ENCODE assay signal across 24 cellular contexts in the genomic region with DNA sequence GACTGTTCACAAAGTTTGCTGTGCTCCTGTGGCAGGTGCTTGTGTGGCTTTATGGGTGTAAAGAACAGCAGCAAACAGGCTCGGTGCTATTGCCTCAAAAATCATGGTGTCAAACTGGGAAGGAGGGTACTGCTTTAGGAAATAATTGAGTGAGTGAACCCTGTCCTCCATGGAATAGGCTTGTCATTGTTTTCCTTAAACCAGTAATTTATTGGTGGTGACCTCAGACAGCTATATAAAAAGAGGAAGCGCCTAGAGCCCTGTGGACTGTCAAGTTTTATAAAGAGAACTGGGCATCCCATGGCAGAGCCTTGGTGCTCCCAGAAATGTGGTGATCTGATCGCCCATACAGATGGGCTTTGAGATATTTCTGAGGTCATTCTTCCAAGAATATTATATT. TPM values are rescaled to one million over a fixed set of nuclear protein-coding genes. Genes with fewer than 3 reads are reported as not detected.
DNase-seq lines count a peak whose midpoint lies in the region; ATAC-seq lines count a peak whose summit lies in the region.
"Had no signal": no experiment of that assay in that cellular context is flagged by ENCODE, and none has a peak within 500 bp of the region (broad histone marks: within the 10 kb centered on the region; RNA-seq: fewer than 3 reads in every experiment).

No MANE protein-coding gene starts in this region.

- H3K27me3 Mint-ChIP-seq in CD4-positive, alpha-beta memory T cell: no peaks in the 10 kb centered on the region
- H3K27me3 Mint-ChIP-seq in T-cell (no peaks in the 10 kb centered on the region), naive B cell (peaks cover 0 to 4% (median 0%) of the 10 kb centered on the region in 3 donors)
- peaks cover 5% of the 10 kb centered on the region for H3K27me3 Mint-ChIP-seq in activated CD4-positive, alpha-beta memory T cell treated with anti-CD3 and anti-CD28 coated beads for 36 hours

- no peaks in the 10 kb centered on the region for H3K9me3 ChIP-seq in CD4-positive, alpha-beta memory T cell (ENCODE audit: control insufficient read depth in 1 of 2, low read length in 2 of 2)
- H3K9me3 ChIP-seq in KOPT-K1 (ENCODE audit: insufficient read depth, low read length, poor library complexity, severe bottlenecking): no peaks in the 10 kb centered on the region
- H3K9me3 ChIP-seq: adrenal gland, BE2C, heart left ventricle had no signal

- H3K4me3 Mint-ChIP-seq in CD4-positive, alpha-beta memory T cell: peak overlapping the region in 5 of 8 donors; percentile 22 to 74 (median 55)
- H3K4me3 Mint-ChIP-seq in T-cell (peak overlapping the region in 2 of 3 donors; percentile 17 to 69), naive B cell (peak overlapping the region; percentile 17 to 87 (median 70))
- H3K4me3 Mint-ChIP-seq in activated CD4-positive, alpha-beta memory T cell treated with anti-CD3 and anti-CD28 coated beads for 36 hours: no peak overlapping the region
- H3K4me3 Mint-ChIP-seq: activated T-cell treated with anti-CD3 and anti-CD28 coated beads, Interleukin-2, amount 50 U/mL, for 4 hours; H9; neural progenitor cell had no signal

- H3K36me3 Mint-ChIP-seq in CD4-positive, alpha-beta memory T cell: peaks cover 0 to 14% of the 10 kb centered on the region in 2 donors
- H3K36me3 Mint-ChIP-seq in T-cell (peaks cover 3% of the 10 kb centered on the region), naive B cell (peaks cover 0 to 5% of the 10 kb centered on the region in 2 donors)
- peaks cover 3% of the 10 kb centered on the region for H3K36me3 Mint-ChIP-seq in activated CD4-positive, alpha-beta memory T cell treated with anti-CD3 and anti-CD28 coated beads for 36 hours
- H3K36me3 Mint-ChIP-seq: neural progenitor cell had no signal

- ATAC-seq in T-cell (replicated peaks in 1 of 4) (no peak), naive B cell (ENCODE audit: low read depth in 2 of 2) (no peak), GM19328 (IDR thresholded peaks at IDR 0.05; ENCODE audit: unreplicated experiment) (no peak), GM18873 (IDR thresholded peaks at IDR 0.05; ENCODE audit: low FRiP score, unreplicated experiment) (no peak)
- ATAC-seq: activated T-cell treated with anti-CD3 and anti-CD28 coated beads, Interleukin-2, amount 50 U/mL, for 4 hours; heart left ventricle; PC-3; stimulated activated naive CD8-positive, alpha-beta T cell treated with anti-CD3 and anti-CD28 coated beads, Interleukin-15, Interleukin-2, amounts not matched to agents 100 U/mL and 50 U/mL, for 24 hours had no signal

- POLR2A ChIA-PET in CD4-positive, alpha-beta memory T cell (lab: Charles Lee; ENCODE audit: partially characterized antibody): interaction anchor here (4.5 kb wide), 1 partner anchor 12 kb away, joined by 94 read pairs; no protein-coding TSS in a partner anchor
- POLR2A ChIA-PET in T-cell (lab: Charles Lee): interaction anchor here (0.9 to 4.7 kb wide), 2 partner anchors 13 to 20 kb away, joined by 3 to 64 read pairs; no protein-coding TSS in a partner anchor
- POLR2A ChIA-PET in activated CD4-positive, alpha-beta memory T cell treated with anti-CD3 and anti-CD28 coated beads for 36 hours (lab: Charles Lee): no interaction called here

- peaks cover 0 to 5% (median 1%) of the 10 kb centered on the region in 8 donors for H3K9me3 Mint-ChIP-seq in CD4-positive, alpha-beta memory T cell
- H3K9me3 Mint-ChIP-seq in T-cell (no peaks in the 10 kb centered on the region), naive B cell (peaks cover 0 to 4% (median 2%) of the 10 kb centered on the region in 7 donors)
- H3K9me3 Mint-ChIP-seq in activated CD4-positive, alpha-beta memory T cell treated with anti-CD3 and anti-CD28 coated beads for 36 hours: no peaks in the 10 kb centered on the region
- H3K9me3 Mint-ChIP-seq: activated T-cell treated with anti-CD3 and anti-CD28 coated beads, Interleukin-2, amount 50 U/mL, for 4 hours; H9; neural progenitor cell had no signal

- peaks cover 39 to 98% (median 63%) of the 10 kb centered on the region in 4 donors for H3K4me1 Mint-ChIP-seq in CD4-positive, alpha-beta memory T cell
- H3K4me1 Mint-ChIP-seq in T-cell: peaks cover 83 to 87% (median 84%) of the 10 kb centered on the region in 3 donors
- peaks cover 70 to 82% (median 80%) of the 10 kb centered on the region in 3 donors for H3K4me1 Mint-ChIP-seq in naive B cell
- peaks cover 65% of the 10 kb centered on the region for H3K4me1 Mint-ChIP-seq in activated CD4-positive, alpha-beta memory T cell treated with anti-CD3 and anti-CD28 coated beads for 36 hours (ENCODE audit: low read depth)

- H3K4me3 ChIP-seq in CD4-positive, alpha-beta memory T cell (ENCODE audit: low read length in 2 of 2): no peak overlapping the region
- H3K4me3 ChIP-seq: adrenal gland, heart left ventricle, neural progenitor cell had no signal

- no peak for DNase-seq in CD4-positive, alpha-beta memory T cell
- DNase-seq in T-cell: no peak
- no peak for DNase-seq in naive B cell
- DNase-seq in activated CD4-positive, alpha-beta memory T cell treated with anti-CD3 and anti-CD28 coated beads for 36 hours: no peak
- DNase-seq in COLO829 (ENCODE audit: low spot score): no peak
- DNase-seq: activated CD4-positive, alpha-beta T cell treated with anti-CD3 and anti-CD28 coated beads, Interleukin-2, amount 50 U/mL, for 4 hours; activated T-cell treated with anti-CD3 and anti-CD28 coated beads, Interleukin-2, amount 50 U/mL, for 4 hours; adrenal gland; BE2C; DMS53; effector CD8-positive, alpha-beta T cell; H9; heart left ventricle; mammary epithelial cell; NCI-H1694 treated with DMSO at 0.1 percent for 48 hours; PC-3; stimulated activated naive CD8-positive, alpha-beta T cell treated with anti-CD3 and anti-CD28 coated beads, Interleukin-15, Interleukin-2, amounts not matched to agents 100 U/mL and 50 U/mL, for 24 hours; trophoblast cell had no signal

- H3K27ac Mint-ChIP-seq in CD4-positive, alpha-beta memory T cell: peak overlapping the region; percentile 58 to 99 (median 87)
- H3K27ac Mint-ChIP-seq in T-cell (peak overlapping the region; percentile 96 to 97), naive B cell (peak overlapping the region; percentile 92 to 100 (median 98))
- H3K27ac Mint-ChIP-seq in activated CD4-positive, alpha-beta memory T cell treated with anti-CD3 and anti-CD28 coated beads for 36 hours: no peak overlapping the region
- H3K27ac Mint-ChIP-seq: H9, neural progenitor cell had no signal

- H3K27ac ChIP-seq in CD4-positive, alpha-beta memory T cell (ENCODE audit: low read depth, low read length): no peak overlapping the region
- H3K27ac ChIP-seq in KOPT-K1 (ENCODE audit: low read depth, low read length, poor library complexity, severe bottlenecking): peak overlapping the region; percentile 18
- H3K27ac ChIP-seq: adrenal gland, heart left ventricle, neural progenitor cell had no signal

- intact Hi-C loops in CD4-positive, alpha-beta memory T cell (cut with micrococcal nuclease): no loop called here
- intact Hi-C loops in activated CD4-positive, alpha-beta memory T cell treated with anti-CD3 and anti-CD28 coated beads for 36 hours (cut with micrococcal nuclease): no loop called here

- CTCF ChIA-PET in CD4-positive, alpha-beta memory T cell (lab: Charles Lee; ENCODE audit: partially characterized antibody): interaction anchor here (1.2 to 2.6 kb wide), 2 partner anchors 14 to 205 kb away, joined by 3 to 9 read pairs; no protein-coding TSS in a partner anchor
- CTCF ChIA-PET in T-cell (lab: Charles Lee): interaction anchor here in 1 of 2 donors (0.7 to 1.0 kb wide), 2 partner anchors 10 to 116 kb away, joined by 3 to 5 read pairs; no protein-coding TSS in a partner anchor
- CTCF ChIA-PET in activated CD4-positive, alpha-beta memory T cell treated with anti-CD3 and anti-CD28 coated beads for 36 hours (lab: Charles Lee): interaction anchor here (0.9 to 1.5 kb wide), 3 partner anchors 11 to 255 kb away, joined by 4 to 7 read pairs (median 4); no protein-coding TSS in a partner anchor

- H3K27me3 ChIP-seq in CD4-positive, alpha-beta memory T cell (ENCODE audit: insufficient read depth, low read length): no peaks in the 10 kb centered on the region
- H3K27me3 ChIP-seq: adrenal gland, BE2C had no signal

- H3K4me1 ChIP-seq in CD4-positive, alpha-beta memory T cell (ENCODE audit: insufficient read depth, low read length): peaks cover 56% of the 10 kb centered on the region
- H3K4me1 ChIP-seq: BE2C had no signal

- H3K36me3 ChIP-seq in CD4-positive, alpha-beta memory T cell (ENCODE audit: insufficient read depth, low read length): no peaks in the 10 kb centered on the region
- H3K36me3 ChIP-seq in KOPT-K1 (ENCODE audit: insufficient read depth, low read length): no peaks in the 10 kb centered on the region
- H3K36me3 ChIP-seq: adrenal gland, BE2C, heart left ventricle, neural progenitor cell had no signal

RNA-seq across cellular contexts. Expression of a gene that starts 4.7 kb away (rescaled TPM):
- total RNA-seq in CD4-positive, alpha-beta memory T cell: 100 to 1,000 TPM; 306 to 308 TPM
- polyA plus RNA-seq in CD4-positive, alpha-beta memory T cell: 1,000 to 10,000 TPM in 1 of 2 donors, 100 to 1,000 TPM in 1; 368 to 1,556 TPM
- 1,000 to 10,000 TPM in 2 of 5 donors, 100 to 1,000 TPM in 3; 274 to 1,514 (median 326) TPM for total RNA-seq in T-cell
- 1,000 to 10,000 TPM; 1,969 to 4,468 (median 2,782) TPM for polyA plus RNA-seq in naive B cell (ENCODE audit: low read depth in 6 of 6)
- 100 to 1,000 TPM; 139 to 141 TPM for total RNA-seq in activated CD4-positive, alpha-beta memory T cell treated with anti-CD3 and anti-CD28 coated beads for 36 hours
- total RNA-seq: fibroblast of lung, LHCN-M2, mammary epithelial cell had no signal
